ENCODE assay signal across 8 cellular contexts in genomic region chr3:139935866-139936817, GRCh38. TPM values are rescaled to one million over a fixed set of nuclear protein-coding genes. Genes with fewer than 3 reads are reported as not detected.
DNase-seq lines count a peak whose midpoint lies in the region; ATAC-seq, FAIRE-seq and TF ChIP-seq lines count a peak whose summit lies in the region.

No MANE protein-coding gene starts in this region.

- H3K4me2 ChIP-seq in astrocyte (ENCODE audit: low read length): peak overlapping the region; percentile 95

- FAIRE-seq in astrocyte (lab: Jason Lieb, UNC): no peak

- no peaks in the 10 kb centered on the region for H3K36me3 Mint-ChIP-seq in astrocyte (ENCODE audit: low read depth, unreplicated experiment)

- TF ChIP-seq POLR2A in GM18505 (IDR thresholded peaks at IDR 0.05; ENCODE audit: borderline replicate concordance, extremely low read depth, insufficient read depth, insufficient read length): no peak

- no peaks in the 10 kb centered on the region for H3K9me3 ChIP-seq in astrocyte (ENCODE audit: insufficient read depth, low read depth, low read length)
- H3K9me3 ChIP-seq in tibial artery: no peaks in the 10 kb centered on the region

- H3K4me3 ChIP-seq in astrocyte (ENCODE audit: insufficient read depth, low read depth, low read length) (peak overlapping the region; percentile 63), tibial artery (peak overlapping the region; percentile 47 to 61)

- H3K4me3 Mint-ChIP-seq in astrocyte (ENCODE audit: unreplicated experiment): peak overlapping the region; percentile 92

- peak overlapping the region; percentile 89 for H2AFZ ChIP-seq in astrocyte (ENCODE audit: low read depth, low read length)

- H3K79me2 ChIP-seq in astrocyte (ENCODE audit: insufficient read depth, low read length): peaks cover 3% of the 10 kb centered on the region

- peaks cover 5% of the 10 kb centered on the region for H4K20me1 ChIP-seq in astrocyte (ENCODE audit: insufficient read depth, low read length)

- H3K36me3 ChIP-seq in astrocyte (ENCODE audit: insufficient read depth, low read length): no peaks in the 10 kb centered on the region
- no peaks in the 10 kb centered on the region for H3K36me3 ChIP-seq in tibial artery

- intact Hi-C loops in tibial artery (cut with DNase I; ENCODE audit: low total_unique reads): no loop called here

- peaks cover 20% of the 10 kb centered on the region for H3K4me1 Mint-ChIP-seq in astrocyte (ENCODE audit: low read depth, unreplicated experiment)

- TF ChIP-seq CTCF in astrocyte (IDR thresholded peaks at IDR 0.05; ENCODE audit: insufficient read depth, low read depth, low read length): no peak
- no peak for TF ChIP-seq CTCF in tibial artery (IDR thresholded peaks at IDR 0.05)

- H3K27me3 Mint-ChIP-seq in astrocyte (ENCODE audit: low read depth, unreplicated experiment): peaks cover 6% of the 10 kb centered on the region

- peaks cover 2% of the 10 kb centered on the region for H3K9me3 Mint-ChIP-seq in astrocyte (ENCODE audit: unreplicated experiment)

- in situ Hi-C loops in KBM-7 (cut with MboI; ENCODE audit: low pct_unique_long_range_greater_than_20kb, low sequenced_read_pairs): no loop called here

- H3K27ac ChIP-seq in astrocyte (ENCODE audit: low read depth, low read length) (no peak overlapping the region), tibial artery (no peak overlapping the region)

- no peak for ATAC-seq in GM18505 (IDR thresholded peaks at IDR 0.05; ENCODE audit: unreplicated experiment)

- DNase-seq in NCI-H748 (lab: John Stamatoyannopoulos, UW; ENCODE audit: unreplicated experiment) (peak; percentile 51), NCI-H748 treated with DMSO at 0.1 percent for 48 hours (lab: John Stamatoyannopoulos, UW) (no peak), astrocyte (ENCODE audit: low read depth) (no peak), kidney glomerular epithelial cell (lab: John Stamatoyannopoulos, UW) (peak; percentile 10), tibial artery (peak in 1 of 2 donors; percentile 41), hippocampal formation (lab: John Stamatoyannopoulos, UW) (no peak), KBM-7 (no peak)

- H3K27ac Mint-ChIP-seq in astrocyte (ENCODE audit: unreplicated experiment): peak overlapping the region; percentile 13

- peak overlapping the region; percentile 57 for H3K9ac ChIP-seq in astrocyte (ENCODE audit: low read length)

- H3K4me1 ChIP-seq in astrocyte (ENCODE audit: insufficient read depth, low read length) (peaks cover 7% of the 10 kb centered on the region), tibial artery (peaks cover 0 to 29% (median 19%) of the 10 kb centered on the region in 4 donors)

- peaks cover 21% of the 10 kb centered on the region for H3K27me3 ChIP-seq in astrocyte (ENCODE audit: insufficient read depth, low read length)
- H3K27me3 ChIP-seq in tibial artery: peaks cover 0 to 26% of the 10 kb centered on the region in 2 donors

RNA-seq across cellular contexts. Expression of gene CLSTN2, which starts 1.2 kb away (rescaled TPM):
- 80.9 and 85.0 TPM in 2 replicates for total RNA-seq in astrocyte

Comparison
In these comparisons a context has a peak if more than half of its experiments do, and no peak if none do; other contexts are left out.
1. DNase-seq: peak in NCI-H748 (single experiment) and kidney glomerular epithelial cell (single experiment); none in NCI-H748 treated with DMSO at 0.1 percent for 48 hours (single experiment), astrocyte (single experiment), hippocampal formation (0 of 2) and KBM-7 (single experiment).